8 cellular contexts compared by ENCODE assay signal in the genomic region with DNA sequence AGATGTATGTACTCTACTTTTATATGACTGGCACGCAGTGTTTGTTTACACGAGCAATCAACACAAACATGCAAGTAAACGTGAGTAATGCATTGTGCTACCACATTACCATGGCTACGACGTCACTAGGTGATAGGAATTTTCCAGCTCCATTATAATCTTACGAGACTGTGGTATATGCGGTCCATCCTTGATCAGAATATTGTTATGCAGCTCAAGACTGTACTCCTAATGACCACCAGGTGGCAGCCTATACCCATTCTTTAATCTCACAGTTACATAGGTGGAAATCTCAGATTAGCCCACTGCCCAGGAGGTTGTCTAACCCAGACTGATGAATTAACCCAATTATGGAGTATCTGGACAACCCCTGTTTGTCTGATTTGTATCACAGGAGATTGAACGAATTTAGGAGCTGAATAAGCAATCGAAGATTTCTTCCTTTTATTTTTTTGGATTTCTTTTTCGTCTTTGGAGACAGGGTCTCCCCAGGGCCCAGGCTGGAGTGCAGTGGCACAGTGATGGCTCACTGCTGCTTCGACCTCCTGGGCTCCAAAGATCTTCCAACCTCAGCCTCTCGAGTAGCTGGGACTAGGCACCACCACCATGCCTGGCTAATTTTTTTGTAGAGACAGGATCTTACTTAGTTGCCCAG. TPM values are rescaled to one million over a fixed set of nuclear protein-coding genes. Genes with fewer than 3 reads are reported as not detected.
DNase-seq lines count a peak whose midpoint lies in the region; ATAC-seq and TF ChIP-seq lines count a peak whose summit lies in the region.

No MANE protein-coding gene starts in this region.

- no peak overlapping the region for H3K4me3 ChIP-seq in retinal pigment epithelial cell (ENCODE audit: low read length)

- H3K36me3 Mint-ChIP-seq in HFFc6 (ENCODE audit: low read depth): no peaks in the 10 kb centered on the region

- intact Hi-C loops in left cardiac atrium (cut with DNase I): loop anchor here (2.0 to 10.0 kb wide), 3 partner anchors 74 to 621 kb away; no protein-coding TSS in a partner anchor

- DNase-seq in GM04504 (ENCODE audit: low read depth) (peak; percentile 17), HFFc6 (peak; percentile 33), NCI-H1417 (lab: John Stamatoyannopoulos, UW) (peak; percentile 68 to 92 (median 82)), SKM-1 (lab: John Stamatoyannopoulos, UW; ENCODE audit: unreplicated experiment) (peak; percentile 6), amniotic epithelial cell (ENCODE audit: low read depth) (peak; percentile 57), left cardiac atrium (no peak), retinal pigment epithelial cell (ENCODE audit: low read depth) (peak; percentile 12)

- ATAC-seq in left cardiac atrium (peak; percentile 75 to 81), HG03196 (IDR thresholded peaks at IDR 0.05; ENCODE audit: unreplicated experiment) (no peak)

- peak; percentile 96 for TF ChIP-seq CTCF in HFFc6 (IDR thresholded peaks at IDR 0.05)
- peak; percentile 79 for TF ChIP-seq CTCF in retinal pigment epithelial cell (conservative IDR thresholded peaks at IDR 0.05; ENCODE audit: low read depth, low read length)

- no peak overlapping the region for H3K4me3 Mint-ChIP-seq in HFFc6

- peaks cover 22% of the 10 kb centered on the region for H3K27me3 Mint-ChIP-seq in HFFc6 (ENCODE audit: insufficient read depth)

- H3K27ac Mint-ChIP-seq in HFFc6: no peak overlapping the region

- H3K4me1 Mint-ChIP-seq in HFFc6 (ENCODE audit: low read depth): no peaks in the 10 kb centered on the region

- no peaks in the 10 kb centered on the region for H3K9me3 Mint-ChIP-seq in HFFc6

RNA-seq across cellular contexts. Expression of gene TESPA1, which starts 8.7 kb away (rescaled TPM):
- total RNA-seq in HFFc6 (2021; fragmentation: NEBNext Ultra II Directional; extraction: Animal tissue kit (Norgen Biotek cat#: 25700)): not detected
- total RNA-seq in left cardiac atrium: under 1 TPM; 0.47 to 0.74 TPM

RNA-seq across cellular contexts. Expression of gene NEUROD4, which starts 26.5 kb away (rescaled TPM):
- total RNA-seq in HFFc6 (2021; fragmentation: NEBNext Ultra II Directional; extraction: Animal tissue kit (Norgen Biotek cat#: 25700)): not detected
- not detected for total RNA-seq in left cardiac atrium
